9 cellular contexts compared by ENCODE assay signal in genomic region chr21:36980280-36981048, GRCh38. TPM values are rescaled to one million over a fixed set of nuclear protein-coding genes. Genes with fewer than 3 reads are reported as not detected.
DNase-seq lines count a peak whose midpoint lies in the region; ATAC-seq and TF ChIP-seq lines count a peak whose summit lies in the region.
"Had no signal": no experiment of that assay in that cellular context is flagged by ENCODE, and none has a peak within 500 bp of the region (broad histone marks: within the 10 kb centered on the region; RNA-seq: fewer than 3 reads in every experiment).

No MANE protein-coding gene starts in this region.

- peak overlapping the region; percentile 67 for H3K4me3 Mint-ChIP-seq in activated naive CD8-positive, alpha-beta T cell treated with anti-CD3 and anti-CD28 coated beads for 36 hours

- no peaks in the 10 kb centered on the region for H3K9me3 ChIP-seq in HCT116 (ENCODE audit: control insufficient read depth in 1 of 2, insufficient read depth in 1 of 2, low read depth in 1 of 2, low read length in 2 of 2)

- H3K27me3 ChIP-seq in HCT116 (ENCODE audit: insufficient read depth, low read length): no peaks in the 10 kb centered on the region

- TF ChIP-seq POLR2A in HCT116 (IDR thresholded peaks at IDR 0.05; ENCODE audit: borderline replicate concordance, extremely low read depth, insufficient read depth, insufficient read length): no peak

- H2AFZ ChIP-seq in HCT116 (ENCODE audit: low read depth, low read length, poor library complexity, severe bottlenecking): peak overlapping the region; percentile 54

- BruUV-seq in HCT116 (replicated peaks; lab: Mats Ljungman, UMichigan): no TSS peak

- RAD21 ChIA-PET in HCT116 (lab: Charles Lee; ENCODE audit: low non-redundant PET in 1 of 2, low total read pairs in 2 of 2, uncharacterized antibody in 2 of 2, unreplicated experiment in 2 of 2): no interaction called here

- no peaks in the 10 kb centered on the region for H3K36me3 ChIP-seq in HCT116 (ENCODE audit: control insufficient read depth in 1 of 2, insufficient read depth in 2 of 2, low read length in 2 of 2)

- H4K20me1 ChIP-seq in HCT116 (ENCODE audit: insufficient read depth): no peaks in the 10 kb centered on the region

- H3K4me1 Mint-ChIP-seq in activated naive CD8-positive, alpha-beta T cell treated with anti-CD3 and anti-CD28 coated beads for 36 hours: peaks cover 31% of the 10 kb centered on the region

- H3K79me2 ChIP-seq in HCT116 (ENCODE audit: insufficient read depth, low read length): no peaks in the 10 kb centered on the region

- peak; percentile 6 for DNase-seq in AG08395 (ENCODE audit: low spot score)
- no peak for DNase-seq in HCT116 (ENCODE audit: low read depth, low spot score)
- peak; percentile 27 for DNase-seq in activated naive CD8-positive, alpha-beta T cell treated with anti-CD3 and anti-CD28 coated beads for 36 hours
- peak; percentile 41 for DNase-seq in hepatic stellate cell (ENCODE audit: low spot score)
- no peak for DNase-seq in skeletal muscle cell (ENCODE audit: low read depth)
- DNase-seq in epidermal melanocyte (ENCODE audit: insufficient read length, low spot score): no peak
- no peak for DNase-seq in NCI-H146 (lab: John Stamatoyannopoulos, UW)

- peak overlapping the region; percentile 22 for H3K27ac Mint-ChIP-seq in activated naive CD8-positive, alpha-beta T cell treated with anti-CD3 and anti-CD28 coated beads for 36 hours

- no peaks in the 10 kb centered on the region for H3K36me3 Mint-ChIP-seq in activated naive CD8-positive, alpha-beta T cell treated with anti-CD3 and anti-CD28 coated beads for 36 hours
- H3K36me3 Mint-ChIP-seq: brain had no signal

- peak overlapping the region; percentile 48 to 63 for H3K4me3 ChIP-seq in HCT116 (replicated peaks in 1 of 2; ENCODE audit: low read depth in 1 of 2, low read length in 2 of 2)
- peak overlapping the region; percentile 45 for H3K4me3 ChIP-seq in skeletal muscle cell (ENCODE audit: low read depth, low read length)

- H3K4me2 ChIP-seq in HCT116 (ENCODE audit: low read length): peak overlapping the region; percentile 83

- CTCF ChIA-PET in HCT116 (lab: Charles Lee): interaction anchor here (2.1 kb wide), 1 partner anchor 9 kb away, joined by 12 read pairs; no protein-coding TSS in a partner anchor

- H3K27ac ChIP-seq in HCT116 (ENCODE audit: low read depth, low read length): peak overlapping the region; percentile 51

- no peaks in the 10 kb centered on the region for H3K9me2 ChIP-seq in HCT116 (ENCODE audit: insufficient read depth)

- intact Hi-C loops in HCT116 (cut with micrococcal nuclease): no loop called here

- TF ChIP-seq CTCF in HCT116 (IDR thresholded peaks at IDR 0.05 in 2 of 3, conservative IDR thresholded peaks at IDR 0.05 in 1 of 3; ENCODE audit: borderline replicate concordance in 1 of 3, insufficient read depth in 1 of 3, low read depth in 2 of 3, low read length in 2 of 3): no peak

- H3K9ac ChIP-seq in HCT116 (ENCODE audit: low read length): peak overlapping the region; percentile 68

- H3K9me3 Mint-ChIP-seq in activated naive CD8-positive, alpha-beta T cell treated with anti-CD3 and anti-CD28 coated beads for 36 hours: no peaks in the 10 kb centered on the region
- H3K9me3 Mint-ChIP-seq: brain had no signal

- ATAC-seq in HCT116 (peak; percentile 74), HG02938 (IDR thresholded peaks at IDR 0.05; ENCODE audit: unreplicated experiment) (no peak)

- POLR2A ChIA-PET in HCT116 (lab: Charles Lee): no interaction called here

- peaks cover 7 to 19% of the 10 kb centered on the region in 2 experiments for H3K4me1 ChIP-seq in HCT116 (ENCODE audit: control insufficient read depth in 1 of 2, insufficient read depth in 2 of 2, low read length in 2 of 2)

- H3K27me3 Mint-ChIP-seq in activated naive CD8-positive, alpha-beta T cell treated with anti-CD3 and anti-CD28 coated beads for 36 hours: no peaks in the 10 kb centered on the region

- TF ChIP-seq RAD21 in HCT116 (IDR thresholded peaks at IDR 0.05; ENCODE audit: low read depth): no peak

TF ChIP-seq in HCT116, 20 proteins besides CTCF, POLR2A, EP300 and RAD21:
- TF ChIP-seq CBX3 (IDR thresholded peaks at IDR 0.05; ENCODE audit: low read depth) (no peak), SRF (IDR thresholded peaks at IDR 0.05; ENCODE audit: low read depth) (no peak), ZFX (IDR thresholded peaks at IDR 0.05) (peak; percentile 53), ZNF274 (IDR thresholded peaks at IDR 0.05; ENCODE audit: low read depth, low read length) (no peak), FOSL1 (IDR thresholded peaks at IDR 0.05; ENCODE audit: low read depth) (no peak), REST (IDR thresholded peaks at IDR 0.05; ENCODE audit: low read depth) (no peak), SP1 (IDR thresholded peaks at IDR 0.05; ENCODE audit: low read depth) (no peak), EZH2phosphoT487 (IDR thresholded peaks at IDR 0.05; ENCODE audit: borderline replicate concordance) (no peak), MAX (IDR thresholded peaks at IDR 0.05) (0 out of 2 replicates have a peak, but pooled peaks have one; percentile 19)

RNA-seq across cellular contexts. Expression of gene HLCS, which starts 14.0 kb away (rescaled TPM):
- total RNA-seq in HCT116 (2021; ENCODE audit: unreplicated experiment): 18.5 TPM
- polyA plus RNA-seq in HCT116 (2012): 14.5 and 16.5 TPM in 2 replicates
- 10 to 100 TPM; 12.2 to 13.7 TPM for total RNA-seq in activated naive CD8-positive, alpha-beta T cell treated with anti-CD3 and anti-CD28 coated beads for 36 hours

RNA-seq across cellular contexts. Expression of gene RIPPLY3, which starts 26.0 kb away (rescaled TPM):
- total RNA-seq in HCT116 (2021; ENCODE audit: unreplicated experiment): not detected
- not detected in 2 replicates for polyA plus RNA-seq in HCT116 (2012)
- total RNA-seq in activated naive CD8-positive, alpha-beta T cell treated with anti-CD3 and anti-CD28 coated beads for 36 hours: under 1 TPM in 1 of 2 experiments, not detected in 1; 0.10 TPM

Comparison
In these comparisons a context has a peak if more than half of its experiments do, and no peak if none do; other contexts are left out.
1. DNase-seq: peak in AG08395 (single experiment), activated naive CD8-positive, alpha-beta T cell treated with anti-CD3 and anti-CD28 coated beads for 36 hours (single experiment) and hepatic stellate cell (single experiment); none in HCT116 (single experiment), skeletal muscle cell (single experiment), epidermal melanocyte (single experiment) and NCI-H146 (single experiment).